In genomic region chr19:2702170-2703076, GRCh38 we compare ENCODE assay signal across 8 cellular contexts. TPM values are rescaled to one million over a fixed set of nuclear protein-coding genes. Genes with fewer than 3 reads are reported as not detected.
DNase-seq lines count a peak whose midpoint lies in the region; ATAC-seq, FAIRE-seq and TF ChIP-seq lines count a peak whose summit lies in the region.

Gene GNG7, minus strand, starts transcription at chr19:2702694. Its CDS starts 182,006 bp downstream, at chr19:2520688.

- ATAC-seq in GM21529 (IDR thresholded peaks at IDR 0.05; ENCODE audit: unreplicated experiment): peak; percentile 58

- no peaks in the 10 kb centered on the region for H3K4me1 ChIP-seq in rectal smooth muscle tissue (ENCODE audit: control insufficient read depth, insufficient read depth, low read length)
- H3K4me1 ChIP-seq in urinary bladder (ENCODE audit: insufficient read depth): no peaks in the 10 kb centered on the region

- FAIRE-seq in D721Med (lab: Jason Lieb, UNC): no peak

- WGBS in urinary bladder: 1% methylated on average over 77 of the region's 77 CpGs

- H3K27ac ChIP-seq in rectal smooth muscle tissue (ENCODE audit: low read depth, low read length) (no peak within 1 kb of the TSS), urinary bladder (ENCODE audit: low read depth) (no peak within 1 kb of the TSS)

- peak within 1 kb of the TSS; percentile 33 for H3K4me3 ChIP-seq in astrocyte of the cerebellum (ENCODE audit: low read depth, low read length)
- peak within 1 kb of the TSS; percentile 71 for H3K4me3 ChIP-seq in rectal smooth muscle tissue (ENCODE audit: low read length)
- H3K4me3 ChIP-seq in urinary bladder (ENCODE audit: low read depth, low read length): peak within 1 kb of the TSS; percentile 53

- H3K9ac ChIP-seq in rectal smooth muscle tissue (ENCODE audit: low read length): peak within 1 kb of the TSS; percentile 32

- no peaks in the 10 kb centered on the region for H3K27me3 ChIP-seq in rectal smooth muscle tissue (ENCODE audit: control insufficient read depth, insufficient read depth, low read length)

- in situ Hi-C loops in astrocyte of the cerebellum (cut with HindIII; ENCODE audit: low sequenced_read_pairs): no loop called here

- H3K36me3 ChIP-seq in rectal smooth muscle tissue (ENCODE audit: control insufficient read depth, insufficient read depth, low read length) (no peaks in the 10 kb centered on the region), urinary bladder (ENCODE audit: insufficient read depth) (no peaks in the 10 kb centered on the region)

- TF ChIP-seq CTCF in D721Med (IDR thresholded peaks at IDR 0.05; ENCODE audit: insufficient read depth, missing control alignments): no peak
- no peak for TF ChIP-seq CTCF in astrocyte of the cerebellum (IDR thresholded peaks at IDR 0.05; ENCODE audit: low read depth, low read length, missing control alignments)

- DNase-seq in D721Med (ENCODE audit: insufficient read length, low spot score) (peak; percentile 98), M059J (ENCODE audit: low read depth) (peak; percentile 80), T1000 (lab: John Stamatoyannopoulos, UW) (peak; percentile 14), astrocyte of the cerebellum (ENCODE audit: low read depth) (peak; percentile 24), hepatic stellate cell (ENCODE audit: low spot score) (peak; percentile 80)

RNA-seq across cellular contexts. Expression of gene GNG7, which starts in this region (rescaled TPM):
- total RNA-seq in M059J (2014; rRNA removed; shearing (Covaris generic)): 0.12 TPM in 1 of 2 replicates, not detected in the other
- 2.8 TPM for total RNA-seq in urinary bladder
- polyA plus RNA-seq in urinary bladder: 13.9 TPM

Comparison
In these comparisons a context has a peak if more than half of its experiments do, and no peak if none do; other contexts are left out.
1. Peak in DNase-seq in M059J; RNA of the gene not detected or under 1 TPM.
2. DNase-seq: peak in every context shown above with its lines; median percentile 98 in D721Med; 80 in M059J; 80 in hepatic stellate cell; 24 in astrocyte of the cerebellum; 14 in T1000.